ENCODE assay signal across 8 cellular contexts in the genomic region with DNA sequence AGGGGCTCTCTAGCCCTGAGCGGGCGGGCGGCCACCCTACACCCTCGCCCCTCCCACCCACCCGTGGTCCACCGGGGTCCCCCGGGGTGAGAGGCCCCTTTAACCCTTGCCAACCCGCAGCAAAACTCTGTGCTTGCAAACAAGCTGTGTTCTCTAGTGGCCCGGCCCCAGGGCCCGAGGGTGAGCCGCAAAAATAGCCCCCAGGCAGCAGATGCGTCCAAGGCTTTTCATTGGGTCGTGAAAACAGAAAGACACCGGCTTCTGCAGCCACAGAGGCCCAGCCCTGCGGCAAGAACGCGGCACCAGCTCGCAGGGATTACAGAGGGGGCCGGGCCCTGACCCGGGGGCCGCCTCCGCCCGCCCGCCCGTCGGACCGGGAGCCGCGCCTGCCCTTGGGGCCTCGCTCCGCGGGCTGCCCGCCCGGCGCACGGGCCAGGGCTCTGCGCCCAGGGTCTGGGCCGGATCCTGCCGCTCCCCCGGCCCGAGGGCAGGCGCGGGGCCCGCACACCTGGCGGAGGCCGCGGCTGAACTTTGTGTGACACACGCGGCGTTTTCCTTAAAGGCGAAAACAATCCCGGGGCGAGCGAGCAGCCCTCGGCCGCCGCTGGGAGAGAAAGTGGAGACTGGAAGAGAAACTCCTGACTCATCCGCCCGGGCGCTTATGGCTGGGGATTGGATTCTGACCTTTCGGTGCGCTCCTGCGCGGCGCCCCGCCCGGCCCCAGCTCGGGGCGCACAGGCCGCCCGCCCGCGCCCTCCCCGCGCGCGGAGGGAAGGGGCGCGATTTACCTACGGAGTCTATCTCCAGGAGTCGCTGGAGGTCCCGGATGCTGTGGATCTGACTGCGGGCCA. TPM values are rescaled to one million over a fixed set of nuclear protein-coding genes. Genes with fewer than 3 reads are reported as not detected.
DNase-seq lines count a peak whose midpoint lies in the region; ATAC-seq and TF ChIP-seq lines count a peak whose summit lies in the region.

No MANE protein-coding gene starts in this region.

- H3K23ac ChIP-seq in IMR-90 (ENCODE audit: low read depth, low read length): no peak overlapping the region

- CTCF ChIA-PET in IMR-90 (lab: Yijun Ruan, JAX): no interaction called here

- H3K9me3 ChIP-seq in IMR-90 (ENCODE audit: control insufficient read depth, insufficient read depth, low read length): no peaks in the 10 kb centered on the region

- H3K4me3 ChIP-seq in IMR-90 (ENCODE audit: insufficient read depth, low read depth, low read length): peak overlapping the region; percentile 77
- peak overlapping the region; percentile 58 for H3K4me3 ChIP-seq in urinary bladder (ENCODE audit: low read depth, low read length)

- H3K4me1 ChIP-seq in IMR-90 (ENCODE audit: control insufficient read depth, insufficient read depth, low read length): peaks cover 6% of the 10 kb centered on the region
- peaks cover 3% of the 10 kb centered on the region for H3K4me1 ChIP-seq in urinary bladder (ENCODE audit: insufficient read depth)

- H3K4me1 Mint-ChIP-seq in memory B cell: peaks cover 13% of the 10 kb centered on the region

- dilution Hi-C loops in IMR-90 (cut with HindIII; ENCODE audit: low sequenced_read_pairs, unreplicated experiment): no loop called here

- no TSS peak for BruUV-seq in IMR-90 (replicated peaks; lab: Mats Ljungman, UMichigan)

- peak overlapping the region; percentile 53 for H2AK9ac ChIP-seq in IMR-90 (replicated peaks; ENCODE audit: low read depth, low read length, poor library complexity)

- H2BK120ac ChIP-seq in IMR-90 (ENCODE audit: low read depth, low read length): peak overlapping the region; percentile 53; the same call in 1 of the 2 replicates

- no peak for TF ChIP-seq CTCF in IMR-90 (conservative IDR thresholded peaks at IDR 0.05; ENCODE audit: low read depth, low read length)

- no peak overlapping the region for H3K9ac ChIP-seq in IMR-90 (ENCODE audit: low read depth, low read length)

- H3K4me2 ChIP-seq in IMR-90 (ENCODE audit: low read depth, low read length): peak overlapping the region; percentile 67

- H3K4ac ChIP-seq in IMR-90 (ENCODE audit: low read depth, low read length): no peak overlapping the region

- peaks cover 6% of the 10 kb centered on the region; the same call in 1 of the 2 replicates for H3K9me1 ChIP-seq in IMR-90 (ENCODE audit: insufficient read depth, low read length)

- no peak overlapping the region for H4K91ac ChIP-seq in IMR-90 (ENCODE audit: insufficient read depth, low read depth, low read length)

- POLR2A ChIA-PET in IMR-90 (lab: Charles Lee; ENCODE audit: unreplicated experiment): no interaction called here

- H4K8ac ChIP-seq in IMR-90 (ENCODE audit: low read depth in 2 of 2, low read length in 2 of 2): peak overlapping the region in 1 of 2 experiments; percentile 40; a peak in 1 of 4 replicates

- H3K18ac ChIP-seq in IMR-90 (ENCODE audit: low read depth, low read length): no peak overlapping the region

- H3K36me3 ChIP-seq in IMR-90 (ENCODE audit: control insufficient read depth, insufficient read depth, low read length) (no peaks in the 10 kb centered on the region), urinary bladder (ENCODE audit: insufficient read depth) (no peaks in the 10 kb centered on the region)

- ATAC-seq in IMR-90 (ENCODE audit: low read depth): peak; percentile 51
- no peak for ATAC-seq in memory B cell (ENCODE audit: low read depth)
- ATAC-seq in GM21423 (IDR thresholded peaks at IDR 0.05; ENCODE audit: unreplicated experiment): no peak

- H2BK15ac ChIP-seq in IMR-90 (ENCODE audit: low read depth, low read length): no peak overlapping the region

- peaks cover 0 to 32% of the 10 kb centered on the region in 2 experiments; a peak in 2 of 4 replicates for H3K79me1 ChIP-seq in IMR-90 (ENCODE audit: low read depth in 1 of 2, low read length in 2 of 2)

- WGBS in IMR-90 (ENCODE audit: extremely low coverage in 2 of 2, insufficient read length in 1 of 2), 2 experiments: 10% methylated on average over 26 of the region's 83 CpGs; no CpG with 5 or more reads in 1 of the 2 experiments
- 3% methylated on average over 83 of the region's 83 CpGs for WGBS in urinary bladder

- H3K4me3 Mint-ChIP-seq in memory B cell: peak overlapping the region; percentile 21

- no peak for TF ChIP-seq RAD21 in IMR-90 (IDR thresholded peaks at IDR 0.05; ENCODE audit: low read length)

- H2BK20ac ChIP-seq in IMR-90 (ENCODE audit: low read depth, low read length): no peak overlapping the region

- no peak overlapping the region for H2AK5ac ChIP-seq in IMR-90 (ENCODE audit: low read depth, low read length)

- peaks cover 4% of the 10 kb centered on the region for H3K27me3 Mint-ChIP-seq in memory B cell

- in situ Hi-C loops in IMR-90 (cut with MboI; ENCODE audit: low sequenced_read_pairs): no loop called here

- H4K5ac ChIP-seq in IMR-90 (ENCODE audit: low read depth, low read length): no peak overlapping the region

- peak overlapping the region; percentile 93 for H2AFZ ChIP-seq in IMR-90 (replicated peaks; ENCODE audit: low read length, poor library complexity)

- no peaks in the 10 kb centered on the region; the same call in 1 of the 2 replicates for H4K20me1 ChIP-seq in IMR-90 (ENCODE audit: insufficient read depth, low read length)

- H3K36me3 Mint-ChIP-seq in memory B cell: no peaks in the 10 kb centered on the region

- TF ChIP-seq POLR2A in IMR-90 (IDR thresholded peaks at IDR 0.05; ENCODE audit: low read depth, low read length): no peak

- no peak overlapping the region for H3K27ac Mint-ChIP-seq in memory B cell

- H3K14ac ChIP-seq in IMR-90 (replicated peaks; ENCODE audit: low read depth, low read length): peak overlapping the region; percentile 12; the same call in 1 of the 2 replicates

- H3K27ac ChIP-seq in IMR-90 (ENCODE audit: insufficient read depth, low read length): no peak overlapping the region; the same call in 1 of the 2 replicates
- no peak overlapping the region for H3K27ac ChIP-seq in urinary bladder (ENCODE audit: low read depth)

- H3K56ac ChIP-seq in IMR-90 (ENCODE audit: extremely low read depth, insufficient read depth, low read length): no peak overlapping the region

- H3K27me3 ChIP-seq in IMR-90 (ENCODE audit: control insufficient read depth, insufficient read depth, low read length): peaks cover 15% of the 10 kb centered on the region

- intact Hi-C loops in IMR-90 (cut with micrococcal nuclease): loop anchor here (1.0 to 10.0 kb wide), 4 partner anchors 45 to 358 kb away; partner anchors contain the start of genes DNAAF5, GET4 and PRKAR1B

- peak overlapping the region; percentile 59 for H2BK5ac ChIP-seq in IMR-90 (ENCODE audit: low read depth, low read length, poor library complexity, severe bottlenecking)

- H3K9me3 Mint-ChIP-seq in memory B cell: no peaks in the 10 kb centered on the region

- DNase-seq in AG08396 (ENCODE audit: low spot score) (peak; percentile 88), IMR-90 (peak; percentile 80), dedifferentiated amniotic fluid mesenchymal stem cell (ENCODE audit: extremely low spot score) (peak; percentile 76), memory B cell (ENCODE audit: low spot score in 2 of 2) (no peak), NCI-H1436 (lab: John Stamatoyannopoulos, UW) (no peak), OCI-M1 (lab: John Stamatoyannopoulos, UW) (no peak)

TF ChIP-seq in IMR-90, 13 proteins besides CTCF, POLR2A, EP300 and RAD21:
- peak; percentile 55; the same call in 1 of the 2 replicates for TF ChIP-seq MAZ (IDR thresholded peaks at IDR 0.05; ENCODE audit: borderline replicate concordance, low read depth, low read length)
- TF ChIP-seq CHD1 (IDR thresholded peaks at IDR 0.05; ENCODE audit: low read depth, low read length): no peak
- TF ChIP-seq NFE2L2 (IDR thresholded peaks at IDR 0.05; ENCODE audit: low read depth, low read length): peak; percentile 7; the same call in 1 of the 2 replicates

RNA-seq across cellular contexts. Expression of gene PDGFA, which starts 2.8 kb away (rescaled TPM):
- total RNA-seq in IMR-90 (2012; rRNA removed): 3.8 and 4.7 TPM in 2 replicates
- 3.3 and 4.7 TPM in 2 replicates for polyA plus RNA-seq in IMR-90 (2012; rRNA removed)
- 2.9 and 3.2 TPM in 2 replicates for polyA plus RNA-seq in IMR-90 (2012; cell fraction: cytosol; rRNA removed)
- polyA plus RNA-seq in IMR-90 (2012; cell fraction: nucleus; rRNA removed; ENCODE audit: low replicate concordance): 9.1 and 10.4 TPM in 2 replicates
- 28.9 TPM for total RNA-seq in urinary bladder
- polyA plus RNA-seq in urinary bladder: 25.1 TPM

Comparison
In these comparisons a context has a peak if more than half of its experiments do, and no peak if none do; other contexts are left out.
1. DNase-seq: peak in AG08396 (single experiment), IMR-90 (single experiment) and dedifferentiated amniotic fluid mesenchymal stem cell (single experiment); none in memory B cell (0 of 2), NCI-H1436 (single experiment) and OCI-M1 (single experiment).